ENCODE assay signal across 25 cellular contexts in the genomic region with DNA sequence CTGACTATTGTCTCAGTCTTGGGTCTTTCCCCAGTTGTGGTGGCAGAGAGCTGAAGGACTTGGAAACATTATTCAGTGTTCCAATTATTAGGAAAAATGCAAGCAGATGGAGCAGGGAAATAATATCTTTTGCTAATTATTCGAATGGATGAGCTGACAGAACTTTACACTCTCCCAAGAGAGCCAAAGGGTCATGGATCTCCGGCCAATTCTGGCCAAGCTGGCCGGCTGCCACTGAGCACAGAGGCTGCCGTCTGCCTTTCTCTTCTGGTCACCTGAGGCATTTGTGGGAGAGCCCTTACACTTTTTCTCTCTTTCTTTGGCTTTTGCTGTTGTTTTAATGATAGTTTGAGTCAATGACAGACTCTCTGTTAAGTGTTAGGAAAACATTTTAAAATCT. TPM values are rescaled to one million over a fixed set of nuclear protein-coding genes. Genes with fewer than 3 reads are reported as not detected.
"Had no signal": no experiment of that assay in that cellular context is flagged by ENCODE, and none has a peak within 500 bp of the region (broad histone marks: within the 10 kb centered on the region; RNA-seq: fewer than 3 reads in every experiment).

No MANE protein-coding gene starts in this region.

- ATAC-seq: Right ventricle myocardium inferior had no signal

- H3K27me3 ChIP-seq: MG63, Peyer's patch, SJSA1 had no signal

- H3K36me3 ChIP-seq: MG63, Peyer's patch, SJSA1 had no signal

- H3K9me3 ChIP-seq: MG63, Peyer's patch, SJSA1, SK-N-SH had no signal

- DNase-seq: IMR-90; Karpas-422; KG1; MG63; NCI-H1092; NCI-H1105 treated with DMSO at 0.1 percent for 48 hours; NCI-H1417 treated with DMSO at 0.1 percent for 48 hours; NCI-H146; NCI-H1694 treated with DMSO at 0.1 percent for 48 hours; NCI-H1930; NCI-H2081; NCI-H2107; NCI-H2227 treated with DMSO at 0.1 percent for 48 hours; NCI-H526 treated with DMSO at 0.1 percent for 48 hours; NCI-H748 treated with DMSO at 0.1 percent for 48 hours; NK-92 treated with Interleukin-12 subunit alpha and Interleukin-12 subunit beta, amount 100 ng/mL, for 24 hours; OCI-M1; PC-9; Peyer's patch; SIG-M5; SK-N-SH; SW 1271 had no signal

- H3K4me1 ChIP-seq: Peyer's patch, SJSA1 had no signal

- H3K4me3 ChIP-seq: MG63, PC-9, Peyer's patch, SJSA1 had no signal

- H3K27ac ChIP-seq: PC-9, Peyer's patch, SJSA1 had no signal

RNA-seq across cellular contexts. Expression of a gene that starts 22.2 kb away (rescaled TPM):
- total RNA-seq: IMR-90, PC-9, RPMI7951 had no signal
- polyA plus RNA-seq: IMR-90 had no signal
